In the genomic region with DNA sequence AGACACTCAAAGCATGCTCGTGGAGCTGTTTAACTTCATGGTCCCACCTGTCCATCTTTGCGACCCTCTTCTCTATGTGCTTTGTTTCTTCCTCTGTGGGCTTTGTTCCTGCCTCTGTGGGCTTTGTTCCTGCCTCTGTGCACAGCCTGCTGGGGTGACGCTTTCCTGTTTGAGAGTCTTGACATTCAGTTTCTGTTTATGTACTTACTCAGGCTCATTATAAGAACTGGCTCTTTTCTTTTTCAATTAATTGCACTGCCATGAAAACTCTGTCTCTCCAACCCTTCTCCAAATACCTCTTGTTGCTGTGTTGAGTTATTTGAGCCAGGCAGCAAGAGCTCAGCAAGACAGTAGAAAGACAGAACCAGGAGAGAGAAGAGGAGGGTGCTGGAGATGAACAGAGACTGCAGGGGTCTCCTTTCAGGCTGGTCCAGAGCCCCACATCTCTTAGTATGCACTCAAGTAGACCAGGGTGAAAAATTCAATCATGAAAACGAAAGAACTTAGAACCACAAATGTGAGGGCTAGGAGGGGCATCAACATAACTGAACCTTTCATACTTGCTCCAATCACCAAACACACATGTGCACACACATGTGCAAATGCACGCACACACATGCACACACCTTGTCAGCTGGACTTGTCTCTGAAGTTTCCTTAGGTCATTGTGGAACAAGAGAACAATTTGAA, we compare ENCODE assay signal across 8 cellular contexts.
DNase-seq lines count a peak whose midpoint lies in the region; ATAC-seq and TF ChIP-seq lines count a peak whose summit lies in the region.

No MANE protein-coding gene starts in this region.

- WGBS in ovary, 3 donors, result 80 to 89% (median 86%) methylated on average over 5 of the region's 5 CpGs

- no peaks in the 10 kb centered on the region for H3K4me1 ChIP-seq in parathyroid adenoma
- H3K4me1 ChIP-seq in ovary (ENCODE audit: insufficient read depth), result no peaks in the 10 kb centered on the region

- H3K9me3 Mint-ChIP-seq in Calu3 (ENCODE audit: low read depth, unreplicated experiment), result no peaks in the 10 kb centered on the region

- no peak for TF ChIP-seq POLR2A in ovary (IDR thresholded peaks at IDR 0.05)

- ATAC-seq in GM18909 (IDR thresholded peaks at IDR 0.05; ENCODE audit: poor library complexity, unreplicated experiment) (peak; percentile 84), HG02943 (IDR thresholded peaks at IDR 0.05; ENCODE audit: low read depth, unreplicated experiment) (peak; percentile 79), T-helper 17 cell (peak; percentile 85)

- no peak for TF ChIP-seq EP300 in ovary (IDR thresholded peaks at IDR 0.05)

- no peak overlapping the region for H3K4me3 ChIP-seq in parathyroid adenoma (ENCODE audit: low read depth, low read length)
- H3K4me3 ChIP-seq in ovary, result no peak overlapping the region

- H3K36me3 ChIP-seq in parathyroid adenoma (ENCODE audit: control insufficient read depth, insufficient read depth, low read length) (no peaks in the 10 kb centered on the region), ovary (no peaks in the 10 kb centered on the region)

- no peaks in the 10 kb centered on the region for H3K79me2 ChIP-seq in parathyroid adenoma

- H2AFZ ChIP-seq in parathyroid adenoma, result peak overlapping the region; percentile 94

- intact Hi-C loops in ovary (cut with DNase I), result loop anchor here (5.0 to 10.0 kb wide), 3 partner anchors 193 to 491 kb away; no protein-coding TSS in a partner anchor
- intact Hi-C loops in Calu3 (cut with micrococcal nuclease; ENCODE audit: unreplicated experiment), result loop anchor here (1.0 to 5.0 kb wide), 3 partner anchors 57 to 489 kb away; no protein-coding TSS in a partner anchor

- CTCF ChIA-PET in Calu3 (lab: Charles Lee), result interaction anchor here (0.6 to 1.9 kb wide), 9 partner anchors 9 to 486 kb away, joined by 3 to 18 read pairs (median 5); no protein-coding TSS in a partner anchor

- H3K9me3 ChIP-seq in T-helper 17 cell (ENCODE audit: control insufficient read depth, low read length, poor library complexity, severe bottlenecking), result no peaks in the 10 kb centered on the region
- no peaks in the 10 kb centered on the region for H3K9me3 ChIP-seq in parathyroid adenoma (ENCODE audit: control insufficient read depth, low read length)
- no peaks in the 10 kb centered on the region for H3K9me3 ChIP-seq in ovary

- DNase-seq in T-helper 17 cell (peak in 1 of 3 donors; percentile 26), caudate nucleus (lab: John Stamatoyannopoulos, UW) (peak in 15 of 61 donors; percentile 1 to 27 (median 3)), DMS 273 (lab: John Stamatoyannopoulos, UW; ENCODE audit: unreplicated experiment) (no peak), ovary (no peak), Calu3 (no peak)

- H3K27me3 ChIP-seq in parathyroid adenoma (ENCODE audit: control insufficient read depth, insufficient read depth, low read length) (no peaks in the 10 kb centered on the region), ovary (no peaks in the 10 kb centered on the region)

- no TSS peak for BruUV-seq in Calu3 (replicated peaks; lab: Mats Ljungman, UMichigan)

- peak overlapping the region; percentile 80 for H3K4me3 Mint-ChIP-seq in T-helper 17 cell
- no peak overlapping the region for H3K4me3 Mint-ChIP-seq in Calu3 (ENCODE audit: low read depth, unreplicated experiment)

- peaks cover 4% of the 10 kb centered on the region for H3K36me3 Mint-ChIP-seq in T-helper 17 cell (ENCODE audit: low read depth)
- H3K36me3 Mint-ChIP-seq in Calu3 (ENCODE audit: insufficient read depth, unreplicated experiment), result no peaks in the 10 kb centered on the region

- H3K27ac Mint-ChIP-seq in T-helper 17 cell (peak overlapping the region; percentile 96), Calu3 (ENCODE audit: unreplicated experiment) (no peak overlapping the region)

- peaks cover 28% of the 10 kb centered on the region for H3K4me1 Mint-ChIP-seq in T-helper 17 cell
- H3K4me1 Mint-ChIP-seq in Calu3 (ENCODE audit: low read depth, unreplicated experiment), result no peaks in the 10 kb centered on the region

- TF ChIP-seq CTCF in parathyroid adenoma (IDR thresholded peaks at IDR 0.05), result no peak
- no peak for TF ChIP-seq CTCF in ovary (IDR thresholded peaks at IDR 0.05)
- TF ChIP-seq CTCF in Calu3 (IDR thresholded peaks at IDR 0.05; ENCODE audit: unreplicated experiment), result no peak

- no peak overlapping the region for H3K4me2 ChIP-seq in parathyroid adenoma (ENCODE audit: low read length)

- H3K27me3 Mint-ChIP-seq in T-helper 17 cell (peaks cover 22% of the 10 kb centered on the region), Calu3 (ENCODE audit: unreplicated experiment) (no peaks in the 10 kb centered on the region)

- no peak overlapping the region for H3K9ac ChIP-seq in parathyroid adenoma

- peak overlapping the region; percentile 88 for H3K27ac ChIP-seq in caudate nucleus (ENCODE audit: low read depth, low read length)
- H3K27ac ChIP-seq in parathyroid adenoma, result peak overlapping the region; percentile 19
- no peak overlapping the region for H3K27ac ChIP-seq in ovary

Comparison
In these comparisons a context has a peak if more than half of its experiments do, and no peak if none do; other contexts are left out.
1. H3K27ac ChIP-seq: peak in caudate nucleus (single experiment) and parathyroid adenoma (single experiment); none in ovary (0 of 2).
2. Peak in every context shown above with its lines, with median percentiles within 50 percentile points of each other: ATAC-seq.